ENCODE assay signal across 27 cellular contexts in genomic region chr21:42069327-42069726, GRCh38. TPM values are rescaled to one million over a fixed set of nuclear protein-coding genes. Genes with fewer than 3 reads are reported as not detected.
"Had no signal": no experiment of that assay in that cellular context is flagged by ENCODE, and none has a peak within 500 bp of the region (broad histone marks: within the 10 kb centered on the region; RNA-seq: fewer than 3 reads in every experiment).

No MANE protein-coding gene starts in this region.

- H3K36me3 ChIP-seq: esophagus squamous epithelium, heart right ventricle, lower lobe of right lung, prostate gland, right atrium auricular region, sigmoid colon, tibial artery had no signal

- H3K27ac ChIP-seq: esophagus squamous epithelium, heart right ventricle, lower lobe of right lung, prostate gland, right atrium auricular region, sigmoid colon, testis, tibial artery had no signal

- H3K4me3 Mint-ChIP-seq: nephron; stimulated activated memory B cell treated with anti-CD40 and anti-IgM and Interleukin-4, amounts not matched to agents 10 μg/mL and 1 μg/mL and 100 μg/mL, for 72 hours; type B pancreatic cell had no signal

- H3K27me3 Mint-ChIP-seq: stimulated activated memory B cell treated with anti-CD40 and anti-IgM and Interleukin-4, amounts not matched to agents 10 μg/mL and 1 μg/mL and 100 μg/mL, for 72 hours had no signal

- H3K27me3 ChIP-seq: right atrium auricular region, testis had no signal

- H3K36me3 Mint-ChIP-seq: stimulated activated memory B cell treated with anti-CD40 and anti-IgM and Interleukin-4, amounts not matched to agents 10 μg/mL and 1 μg/mL and 100 μg/mL, for 72 hours; type B pancreatic cell had no signal

- H3K9me3 Mint-ChIP-seq: nephron; stimulated activated memory B cell treated with anti-CD40 and anti-IgM and Interleukin-4, amounts not matched to agents 10 μg/mL and 1 μg/mL and 100 μg/mL, for 72 hours; type B pancreatic cell had no signal

- DNase-seq: effector memory CD4-positive, alpha-beta T cell; erythroblast; esophagus squamous epithelium; foreskin melanocyte; glutamatergic neuron; heart right ventricle; hippocampal formation; islet precursor cell; kidney glomerular epithelial cell; left ventricle myocardium superior; lower lobe of right lung; sigmoid colon; stimulated activated CD4-positive, alpha-beta T cell treated with anti-CD3 and anti-CD28 coated beads, Interleukin-2, amount 100 ng/mL, for 24 hours; stimulated activated CD4-positive, alpha-beta T cell treated with anti-CD3 and anti-CD28 coated beads, Interleukin-4, amount 100 ng/mL, for 24 hours; stimulated activated naive CD8-positive, alpha-beta T cell treated with anti-CD3 and anti-CD28 coated beads, Interleukin-15, Interleukin-2, amounts not matched to agents 100 U/mL and 50 U/mL, for 24 hours; substantia nigra; testis; tibial artery had no signal

- H3K4me1 Mint-ChIP-seq: nephron had no signal

- H3K27ac Mint-ChIP-seq: nephron; stimulated activated memory B cell treated with anti-CD40 and anti-IgM and Interleukin-4, amounts not matched to agents 10 μg/mL and 1 μg/mL and 100 μg/mL, for 72 hours had no signal

- H3K4me3 ChIP-seq: esophagus squamous epithelium, heart right ventricle, lower lobe of right lung, prostate gland, right atrium auricular region, sigmoid colon, testis, tibial artery had no signal

- H3K9me3 ChIP-seq: esophagus squamous epithelium, heart right ventricle, lower lobe of right lung, prostate gland, right atrium auricular region, sigmoid colon, testis, tibial artery had no signal

- ATAC-seq: heart right ventricle; left ventricle myocardium superior; lower lobe of right lung; stimulated activated memory B cell treated with anti-CD40 and anti-IgM and Interleukin-4, amounts not matched to agents 10 μg/mL and 1 μg/mL and 100 μg/mL, for 72 hours; stimulated activated naive CD8-positive, alpha-beta T cell treated with anti-CD3 and anti-CD28 coated beads, Interleukin-15, Interleukin-2, amounts not matched to agents 100 U/mL and 50 U/mL, for 24 hours had no signal

RNA-seq across cellular contexts. Expression of gene UMODL1, which starts 1.8 kb away (rescaled TPM):
- total RNA-seq: esophagus squamous epithelium, left ventricle myocardium superior, mesenteric fat pad, osteocyte, right atrium auricular region, sigmoid colon, skeletal muscle tissue, urinary bladder had no signal
